ENCODE assay signal across 1 cellular context in the genomic region with DNA sequence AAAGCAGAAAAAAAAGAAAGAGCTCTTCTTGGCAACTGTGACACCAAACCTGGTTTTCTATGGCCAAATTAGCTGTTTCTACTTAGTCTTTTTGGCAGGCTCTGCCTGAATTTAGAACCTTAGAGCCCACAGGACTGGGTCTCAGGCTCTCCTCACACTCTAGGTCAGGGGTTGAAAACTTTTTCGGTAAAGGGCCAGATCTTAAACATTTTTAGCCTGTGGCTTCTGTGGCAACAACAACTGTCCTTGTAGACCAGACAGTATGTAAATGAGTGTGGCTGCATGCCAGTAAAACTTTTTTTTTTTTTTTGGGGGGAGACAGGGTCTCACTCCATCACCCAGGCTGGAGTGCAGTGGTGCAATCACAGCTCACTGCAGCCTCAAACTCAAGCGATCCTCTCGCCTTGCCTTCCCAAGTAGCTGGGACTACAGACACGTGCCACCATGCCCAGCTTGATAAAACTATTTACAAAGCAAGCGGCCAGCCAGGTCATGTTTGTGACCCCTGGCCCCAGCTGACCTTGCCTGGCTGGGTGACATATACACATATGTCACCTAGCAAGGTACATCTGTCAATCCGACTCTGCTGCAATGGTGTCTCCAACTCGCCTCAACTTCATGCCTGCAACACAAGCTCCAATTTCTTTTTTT.
TF ChIP-seq lines count a peak whose summit lies in the region.

No MANE protein-coding gene starts in this region.

TF ChIP-seq in HepG2, 621 proteins besides CTCF, POLR2A, EP300 and RAD21 (continued from another document and continues in another):
- TF ChIP-seq ARID2 (CRISPR knock-in tag; IDR thresholded peaks at IDR 0.05; ENCODE audit: borderline replicate concordance) (0 out of 2 replicates have a peak, but pooled peaks have one; percentile 36), ZNF839 (CRISPR knock-in tag; IDR thresholded peaks at IDR 0.05; ENCODE audit: borderline replicate concordance) (no peak), SRY (CRISPR knock-in tag; IDR thresholded peaks at IDR 0.05) (no peak), TARDBP (CRISPR knock-in tag; IDR thresholded peaks at IDR 0.05) (peak; percentile 87), MAFF (IDR thresholded peaks at IDR 0.05; ENCODE audit: low read depth, low read length) (no peak), ARHGAP35 (CRISPR knock-in tag; IDR thresholded peaks at IDR 0.05; ENCODE audit: borderline replicate concordance) (no peak), DPF2 (CRISPR knock-in tag; IDR thresholded peaks at IDR 0.05; ENCODE audit: borderline replicate concordance, low read depth) (no peak), SP1 (IDR thresholded peaks at IDR 0.05) (no peak), SP1 (CRISPR knock-in tag; IDR thresholded peaks at IDR 0.05) (no peak), ZFP90 (CRISPR knock-in tag; IDR thresholded peaks at IDR 0.05; ENCODE audit: borderline replicate concordance) (no peak), ZBTB7B (CRISPR knock-in tag; IDR thresholded peaks at IDR 0.05) (0 out of 2 replicates have a peak, but pooled peaks have one; percentile 28), CENPX (CRISPR knock-in tag; IDR thresholded peaks at IDR 0.05) (no peak), TCF7L2 (IDR thresholded peaks at IDR 0.05; ENCODE audit: low read depth, low read length) (no peak), RFXANK (CRISPR knock-in tag; IDR thresholded peaks at IDR 0.05) (no peak), ZFYVE20 (CRISPR knock-in tag; IDR thresholded peaks at IDR 0.05; ENCODE audit: borderline replicate concordance, low read depth) (no peak), ZSCAN30 (CRISPR knock-in tag; IDR thresholded peaks at IDR 0.05) (no peak), SATB2 (CRISPR knock-in tag; IDR thresholded peaks at IDR 0.05) (no peak), TRIM24 (CRISPR knock-in tag; IDR thresholded peaks at IDR 0.05) (no peak), ZNF451 (CRISPR knock-in tag; IDR thresholded peaks at IDR 0.05) (no peak), ZNF44 (CRISPR knock-in tag; IDR thresholded peaks at IDR 0.05) (no peak), HNRNPUL1 (IDR thresholded peaks at IDR 0.05; ENCODE audit: low read depth, low read length) (no peak), YEATS2 (CRISPR knock-in tag; IDR thresholded peaks at IDR 0.05; ENCODE audit: borderline replicate concordance) (no peak), ZNF10 (CRISPR knock-in tag; IDR thresholded peaks at IDR 0.05; ENCODE audit: borderline replicate concordance, low read depth) (no peak), ISX (CRISPR knock-in tag; conservative IDR thresholded peaks at IDR 0.05) (no peak), ZNF883 (CRISPR knock-in tag; IDR thresholded peaks at IDR 0.05; ENCODE audit: not compliant biosample characterization) (no peak), ZSCAN22 (CRISPR knock-in tag; IDR thresholded peaks at IDR 0.05) (no peak), GFI1 (CRISPR knock-in tag; IDR thresholded peaks at IDR 0.05; ENCODE audit: borderline replicate concordance) (peak; percentile 94), ZNF326 (CRISPR knock-in tag; IDR thresholded peaks at IDR 0.05; ENCODE audit: borderline replicate concordance) (no peak), U2AF1 (optimal IDR thresholded peaks at IDR 0.05; ENCODE audit: low read depth, low read length) (no peak), NFIC (IDR thresholded peaks at IDR 0.05; ENCODE audit: low read length) (no peak), HMG20A (CRISPR knock-in tag; IDR thresholded peaks at IDR 0.05; ENCODE audit: borderline replicate concordance) (peak; percentile 95), ZNF441 (CRISPR knock-in tag; IDR thresholded peaks at IDR 0.05; ENCODE audit: borderline replicate concordance) (peak; percentile 77; the same call in 1 of the 2 replicates)
- TF ChIP-seq, protein P1, sequence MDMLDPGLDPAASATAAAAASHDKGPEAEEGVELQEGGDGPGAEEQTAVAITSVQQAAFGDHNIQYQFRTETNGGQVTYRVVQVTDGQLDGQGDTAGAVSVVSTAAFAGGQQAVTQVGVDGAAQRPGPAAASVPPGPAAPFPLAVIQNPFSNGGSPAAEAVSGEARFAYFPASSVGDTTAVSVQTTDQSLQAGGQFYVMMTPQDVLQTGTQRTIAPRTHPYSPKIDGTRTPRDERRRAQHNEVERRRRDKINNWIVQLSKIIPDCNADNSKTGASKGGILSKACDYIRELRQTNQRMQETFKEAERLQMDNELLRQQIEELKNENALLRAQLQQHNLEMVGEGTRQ (IDR thresholded peaks at IDR 0.05; ENCODE audit: low read depth, low read length): no peak
- TF ChIP-seq, protein P1 (CRISPR knock-in tag; IDR thresholded peaks at IDR 0.05; ENCODE audit: borderline replicate concordance): peak; percentile 48; the same call in 1 of the 2 replicates
- TF ChIP-seq, protein P2, sequence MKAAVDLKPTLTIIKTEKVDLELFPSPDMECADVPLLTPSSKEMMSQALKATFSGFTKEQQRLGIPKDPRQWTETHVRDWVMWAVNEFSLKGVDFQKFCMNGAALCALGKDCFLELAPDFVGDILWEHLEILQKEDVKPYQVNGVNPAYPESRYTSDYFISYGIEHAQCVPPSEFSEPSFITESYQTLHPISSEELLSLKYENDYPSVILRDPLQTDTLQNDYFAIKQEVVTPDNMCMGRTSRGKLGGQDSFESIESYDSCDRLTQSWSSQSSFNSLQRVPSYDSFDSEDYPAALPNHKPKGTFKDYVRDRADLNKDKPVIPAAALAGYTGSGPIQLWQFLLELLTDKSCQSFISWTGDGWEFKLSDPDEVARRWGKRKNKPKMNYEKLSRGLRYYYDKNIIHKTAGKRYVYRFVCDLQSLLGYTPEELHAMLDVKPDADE (CRISPR knock-in tag; IDR thresholded peaks at IDR 0.05): no peak
- TF ChIP-seq, protein P3, sequence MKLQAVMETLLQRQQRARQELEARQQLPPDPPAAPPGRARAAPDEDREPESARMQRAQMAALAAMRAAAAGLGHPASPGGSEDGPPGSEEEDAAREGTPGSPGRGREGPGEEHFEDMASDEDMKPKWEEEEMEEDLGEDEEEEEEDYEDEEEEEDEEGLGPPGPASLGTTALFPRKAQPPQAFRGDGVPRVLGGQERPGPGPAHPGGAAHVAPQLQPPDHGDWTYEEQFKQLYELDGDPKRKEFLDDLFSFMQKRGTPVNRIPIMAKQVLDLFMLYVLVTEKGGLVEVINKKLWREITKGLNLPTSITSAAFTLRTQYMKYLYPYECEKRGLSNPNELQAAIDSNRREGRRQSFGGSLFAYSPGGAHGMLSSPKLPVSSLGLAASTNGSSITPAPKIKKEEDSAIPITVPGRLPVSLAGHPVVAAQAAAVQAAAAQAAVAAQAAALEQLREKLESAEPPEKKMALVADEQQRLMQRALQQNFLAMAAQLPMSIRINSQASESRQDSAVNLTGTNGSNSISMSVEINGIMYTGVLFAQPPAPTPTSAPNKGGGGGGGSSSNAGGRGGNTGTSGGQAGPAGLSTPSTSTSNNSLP (IDR thresholded peaks at IDR 0.05; ENCODE audit: low read depth, low read length): no peak; the same call in 1 of the 2 replicates
- TF ChIP-seq, protein P4, sequence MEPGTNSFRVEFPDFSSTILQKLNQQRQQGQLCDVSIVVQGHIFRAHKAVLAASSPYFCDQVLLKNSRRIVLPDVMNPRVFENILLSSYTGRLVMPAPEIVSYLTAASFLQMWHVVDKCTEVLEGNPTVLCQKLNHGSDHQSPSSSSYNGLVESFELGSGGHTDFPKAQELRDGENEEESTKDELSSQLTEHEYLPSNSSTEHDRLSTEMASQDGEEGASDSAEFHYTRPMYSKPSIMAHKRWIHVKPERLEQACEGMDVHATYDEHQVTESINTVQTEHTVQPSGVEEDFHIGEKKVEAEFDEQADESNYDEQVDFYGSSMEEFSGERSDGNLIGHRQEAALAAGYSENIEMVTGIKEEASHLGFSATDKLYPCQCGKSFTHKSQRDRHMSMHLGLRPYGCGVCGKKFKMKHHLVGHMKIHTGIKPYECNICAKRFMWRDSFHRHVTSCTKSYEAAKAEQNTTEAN (CRISPR knock-in tag; conservative IDR thresholded peaks at IDR 0.05): 0 out of 2 replicates have a peak, but pooled peaks have one; percentile 17
- TF ChIP-seq, protein P5, sequence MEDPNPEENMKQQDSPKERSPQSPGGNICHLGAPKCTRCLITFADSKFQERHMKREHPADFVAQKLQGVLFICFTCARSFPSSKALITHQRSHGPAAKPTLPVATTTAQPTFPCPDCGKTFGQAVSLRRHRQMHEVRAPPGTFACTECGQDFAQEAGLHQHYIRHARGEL (CRISPR knock-in tag; IDR thresholded peaks at IDR 0.05): no peak
- TF ChIP-seq, protein P6, sequence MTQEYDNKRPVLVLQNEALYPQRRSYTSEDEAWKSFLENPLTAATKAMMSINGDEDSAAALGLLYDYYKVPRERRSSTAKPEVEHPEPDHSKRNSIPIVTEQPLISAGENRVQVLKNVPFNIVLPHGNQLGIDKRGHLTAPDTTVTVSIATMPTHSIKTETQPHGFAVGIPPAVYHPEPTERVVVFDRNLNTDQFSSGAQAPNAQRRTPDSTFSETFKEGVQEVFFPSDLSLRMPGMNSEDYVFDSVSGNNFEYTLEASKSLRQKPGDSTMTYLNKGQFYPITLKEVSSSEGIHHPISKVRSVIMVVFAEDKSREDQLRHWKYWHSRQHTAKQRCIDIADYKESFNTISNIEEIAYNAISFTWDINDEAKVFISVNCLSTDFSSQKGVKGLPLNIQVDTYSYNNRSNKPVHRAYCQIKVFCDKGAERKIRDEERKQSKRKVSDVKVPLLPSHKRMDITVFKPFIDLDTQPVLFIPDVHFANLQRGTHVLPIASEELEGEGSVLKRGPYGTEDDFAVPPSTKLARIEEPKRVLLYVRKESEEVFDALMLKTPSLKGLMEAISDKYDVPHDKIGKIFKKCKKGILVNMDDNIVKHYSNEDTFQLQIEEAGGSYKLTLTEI (CRISPR knock-in tag; conservative IDR thresholded peaks at IDR 0.05): no peak
- TF ChIP-seq, protein P7, sequence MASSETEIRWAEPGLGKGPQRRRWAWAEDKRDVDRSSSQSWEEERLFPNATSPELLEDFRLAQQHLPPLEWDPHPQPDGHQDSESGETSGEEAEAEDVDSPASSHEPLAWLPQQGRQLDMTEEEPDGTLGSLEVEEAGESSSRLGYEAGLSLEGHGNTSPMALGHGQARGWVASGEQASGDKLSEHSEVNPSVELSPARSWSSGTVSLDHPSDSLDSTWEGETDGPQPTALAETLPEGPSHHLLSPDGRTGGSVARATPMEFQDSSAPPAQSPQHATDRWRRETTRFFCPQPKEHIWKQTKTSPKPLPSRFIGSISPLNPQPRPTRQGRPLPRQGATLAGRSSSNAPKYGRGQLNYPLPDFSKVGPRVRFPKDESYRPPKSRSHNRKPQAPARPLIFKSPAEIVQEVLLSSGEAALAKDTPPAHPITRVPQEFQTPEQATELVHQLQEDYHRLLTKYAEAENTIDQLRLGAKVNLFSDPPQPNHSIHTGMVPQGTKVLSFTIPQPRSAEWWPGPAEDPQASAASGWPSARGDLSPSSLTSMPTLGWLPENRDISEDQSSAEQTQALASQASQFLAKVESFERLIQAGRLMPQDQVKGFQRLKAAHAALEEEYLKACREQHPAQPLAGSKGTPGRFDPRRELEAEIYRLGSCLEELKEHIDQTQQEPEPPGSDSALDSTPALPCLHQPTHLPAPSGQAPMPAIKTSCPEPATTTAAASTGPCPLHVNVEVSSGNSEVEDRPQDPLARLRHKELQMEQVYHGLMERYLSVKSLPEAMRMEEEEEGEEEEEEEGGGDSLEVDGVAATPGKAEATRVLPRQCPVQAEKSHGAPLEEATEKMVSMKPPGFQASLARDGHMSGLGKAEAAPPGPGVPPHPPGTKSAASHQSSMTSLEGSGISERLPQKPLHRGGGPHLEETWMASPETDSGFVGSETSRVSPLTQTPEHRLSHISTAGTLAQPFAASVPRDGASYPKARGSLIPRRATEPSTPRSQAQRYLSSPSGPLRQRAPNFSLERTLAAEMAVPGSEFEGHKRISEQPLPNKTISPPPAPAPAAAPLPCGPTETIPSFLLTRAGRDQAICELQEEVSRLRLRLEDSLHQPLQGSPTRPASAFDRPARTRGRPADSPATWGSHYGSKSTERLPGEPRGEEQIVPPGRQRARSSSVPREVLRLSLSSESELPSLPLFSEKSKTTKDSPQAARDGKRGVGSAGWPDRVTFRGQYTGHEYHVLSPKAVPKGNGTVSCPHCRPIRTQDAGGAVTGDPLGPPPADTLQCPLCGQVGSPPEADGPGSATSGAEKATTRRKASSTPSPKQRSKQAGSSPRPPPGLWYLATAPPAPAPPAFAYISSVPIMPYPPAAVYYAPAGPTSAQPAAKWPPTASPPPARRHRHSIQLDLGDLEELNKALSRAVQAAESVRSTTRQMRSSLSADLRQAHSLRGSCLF (CRISPR knock-in tag; IDR thresholded peaks at IDR 0.05; ENCODE audit: borderline replicate concordance): no peak
- TF ChIP-seq, protein P8, sequence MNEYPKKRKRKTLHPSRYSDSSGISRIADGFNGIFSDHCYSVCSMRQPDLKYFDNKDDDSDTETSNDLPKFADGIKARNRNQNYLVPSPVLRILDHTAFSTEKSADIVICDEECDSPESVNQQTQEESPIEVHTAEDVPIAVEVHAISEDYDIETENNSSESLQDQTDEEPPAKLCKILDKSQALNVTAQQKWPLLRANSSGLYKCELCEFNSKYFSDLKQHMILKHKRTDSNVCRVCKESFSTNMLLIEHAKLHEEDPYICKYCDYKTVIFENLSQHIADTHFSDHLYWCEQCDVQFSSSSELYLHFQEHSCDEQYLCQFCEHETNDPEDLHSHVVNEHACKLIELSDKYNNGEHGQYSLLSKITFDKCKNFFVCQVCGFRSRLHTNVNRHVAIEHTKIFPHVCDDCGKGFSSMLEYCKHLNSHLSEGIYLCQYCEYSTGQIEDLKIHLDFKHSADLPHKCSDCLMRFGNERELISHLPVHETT (CRISPR knock-in tag; conservative IDR thresholded peaks at IDR 0.05): no peak
- TF ChIP-seq, protein P9, sequence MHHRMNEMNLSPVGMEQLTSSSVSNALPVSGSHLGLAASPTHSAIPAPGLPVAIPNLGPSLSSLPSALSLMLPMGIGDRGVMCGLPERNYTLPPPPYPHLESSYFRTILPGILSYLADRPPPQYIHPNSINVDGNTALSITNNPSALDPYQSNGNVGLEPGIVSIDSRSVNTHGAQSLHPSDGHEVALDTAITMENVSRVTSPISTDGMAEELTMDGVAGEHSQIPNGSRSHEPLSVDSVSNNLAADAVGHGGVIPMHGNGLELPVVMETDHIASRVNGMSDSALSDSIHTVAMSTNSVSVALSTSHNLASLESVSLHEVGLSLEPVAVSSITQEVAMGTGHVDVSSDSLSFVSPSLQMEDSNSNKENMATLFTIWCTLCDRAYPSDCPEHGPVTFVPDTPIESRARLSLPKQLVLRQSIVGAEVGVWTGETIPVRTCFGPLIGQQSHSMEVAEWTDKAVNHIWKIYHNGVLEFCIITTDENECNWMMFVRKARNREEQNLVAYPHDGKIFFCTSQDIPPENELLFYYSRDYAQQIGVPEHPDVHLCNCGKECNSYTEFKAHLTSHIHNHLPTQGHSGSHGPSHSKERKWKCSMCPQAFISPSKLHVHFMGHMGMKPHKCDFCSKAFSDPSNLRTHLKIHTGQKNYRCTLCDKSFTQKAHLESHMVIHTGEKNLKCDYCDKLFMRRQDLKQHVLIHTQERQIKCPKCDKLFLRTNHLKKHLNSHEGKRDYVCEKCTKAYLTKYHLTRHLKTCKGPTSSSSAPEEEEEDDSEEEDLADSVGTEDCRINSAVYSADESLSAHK (CRISPR knock-in tag; IDR thresholded peaks at IDR 0.05; ENCODE audit: borderline replicate concordance): no peak
